Comparison of ENCODE assay signal across 26 cellular contexts in genomic region chr3:133697960-133698359, GRCh38.
"Had no signal": no experiment of that assay in that cellular context is flagged by ENCODE, and none has a peak within 500 bp of the region (broad histone marks: within the 10 kb centered on the region; RNA-seq: fewer than 3 reads in every experiment).

No MANE protein-coding gene starts in this region.

- ATAC-seq: Panc1, Right ventricle myocardium inferior, SK-N-SH treated with all-trans-retinoic acid at 6 μM for 48 hours, T-cell had no signal

- DNase-seq: Karpas-422, MM.1S, MV-4-11, NCI-H1092, NCI-H1105, NCI-H1417 treated with DMSO at 0.1 percent for 48 hours, NCI-H1436 treated with DMSO at 0.1 percent for 48 hours, NCI-H1694 treated with DMSO at 0.1 percent for 48 hours, NCI-H187 treated with DMSO at 0.1 percent for 48 hours, NCI-H2029, NCI-H2081, NCI-H2227 treated with DMSO at 0.1 percent for 48 hours, NCI-H345, NCI-H446, NCI-H510A treated with DMSO at 0.1 percent for 48 hours, NCI-H524 treated with DMSO at 0.1 percent for 48 hours, NCI-H526 treated with DMSO at 0.1 percent for 48 hours, NCI-H774, PC-9, SHP77, SIG-M5, SJCRH30, T-cell had no signal
